In genomic region chr2:47569658-47570398, GRCh38 we compare ENCODE assay signal across 7 cellular contexts. TPM values are rescaled to one million over a fixed set of nuclear protein-coding genes. Genes with fewer than 3 reads are reported as not detected.
A peak's percentile ranks its signal among the peaks of the same experiment; 100 is the strongest.
DNase-seq lines count a peak whose midpoint lies in the region; ATAC-seq and TF ChIP-seq lines count a peak whose summit lies in the region.

No MANE protein-coding gene starts in this region.

- H3K4me3 ChIP-seq in IMR-90 (ENCODE audit: insufficient read depth, low read depth, low read length) (no peak overlapping the region), ascending aorta (peak overlapping the region; percentile 26 to 58), mesendoderm (ENCODE audit: low read length) (peak overlapping the region; percentile 8)

- intact Hi-C loops in IMR-90 (cut with micrococcal nuclease) = no loop called here
- intact Hi-C loops in ascending aorta (cut with DNase I) = no loop called here

- no peak overlapping the region for H3K18ac ChIP-seq in IMR-90 (ENCODE audit: low read depth, low read length)
- peak overlapping the region; percentile 86 for H3K18ac ChIP-seq in mesendoderm (ENCODE audit: low read length)

- H2AFZ ChIP-seq in IMR-90 (replicated peaks; ENCODE audit: low read length, poor library complexity) = peak overlapping the region; percentile 23

- H3K79me1 ChIP-seq in IMR-90 (ENCODE audit: low read depth in 1 of 2, low read length in 2 of 2) (no peaks in the 10 kb centered on the region), mesendoderm (ENCODE audit: low read length) (peaks cover 9% of the 10 kb centered on the region)

- dilution Hi-C loops in IMR-90 (cut with HindIII; ENCODE audit: low sequenced_read_pairs, unreplicated experiment) = no loop called here

- TF ChIP-seq CTCF in IMR-90 (conservative IDR thresholded peaks at IDR 0.05; ENCODE audit: low read depth, low read length) (no peak), ascending aorta (IDR thresholded peaks at IDR 0.05) (no peak)

- ATAC-seq in IMR-90 (ENCODE audit: low read depth) (peak; percentile 14; the same call in 1 of the 2 replicates), HG02938 (IDR thresholded peaks at IDR 0.05; ENCODE audit: unreplicated experiment) (no peak), GM21529 (IDR thresholded peaks at IDR 0.05; ENCODE audit: unreplicated experiment) (no peak), GM21526 (IDR thresholded peaks at IDR 0.05; ENCODE audit: low FRiP score, unreplicated experiment) (no peak)

- H4K8ac ChIP-seq in IMR-90 (ENCODE audit: low read depth in 2 of 2, low read length in 2 of 2) (no peak overlapping the region), mesendoderm (ENCODE audit: low read depth, low read length) (no peak overlapping the region)

- CTCF ChIA-PET in IMR-90 (lab: Yijun Ruan, JAX) = no interaction called here

- H3K14ac ChIP-seq in IMR-90 (replicated peaks; ENCODE audit: low read depth, low read length) = no peak overlapping the region

- no peak overlapping the region for H2AK5ac ChIP-seq in IMR-90 (ENCODE audit: low read depth, low read length)
- no peak overlapping the region for H2AK5ac ChIP-seq in mesendoderm (ENCODE audit: low read length)

- no TSS peak for BruUV-seq in IMR-90 (replicated peaks; lab: Mats Ljungman, UMichigan)

- H3K23ac ChIP-seq in IMR-90 (ENCODE audit: low read depth, low read length) (no peak overlapping the region), mesendoderm (ENCODE audit: low read length) (no peak overlapping the region)

- DNase-seq in Daoy (ENCODE audit: low read depth) (peak; percentile 28), IMR-90 (peak; percentile 6), ascending aorta (ENCODE audit: low spot score in 2 of 2) (no peak), mesendoderm (peak; percentile 50)

- H4K5ac ChIP-seq in IMR-90 (ENCODE audit: low read depth, low read length) (no peak overlapping the region), mesendoderm (ENCODE audit: low read length) (no peak overlapping the region)

- no peak for TF ChIP-seq POLR2A in IMR-90 (IDR thresholded peaks at IDR 0.05; ENCODE audit: low read depth, low read length)

- no peak overlapping the region for H2BK20ac ChIP-seq in IMR-90 (ENCODE audit: low read depth, low read length)

- H3K27ac ChIP-seq in IMR-90 (ENCODE audit: insufficient read depth, low read length) = no peak overlapping the region
- H3K27ac ChIP-seq in ascending aorta = no peak overlapping the region
- H3K27ac ChIP-seq in mesendoderm (ENCODE audit: low read depth, low read length) = no peak overlapping the region

- no peak overlapping the region for H3K56ac ChIP-seq in IMR-90 (ENCODE audit: extremely low read depth, insufficient read depth, low read length)
- H3K56ac ChIP-seq in mesendoderm (ENCODE audit: low read length) = peak overlapping the region; percentile 63

- H2BK5ac ChIP-seq in IMR-90 (ENCODE audit: low read depth, low read length, poor library complexity, severe bottlenecking) (no peak overlapping the region), mesendoderm (ENCODE audit: low read length) (no peak overlapping the region)

- POLR2A ChIA-PET in IMR-90 (lab: Charles Lee; ENCODE audit: unreplicated experiment) = no interaction called here

- peaks cover 3% of the 10 kb centered on the region; the same call in 1 of the 2 replicates for H3K9me3 ChIP-seq in IMR-90 (ENCODE audit: control insufficient read depth, insufficient read depth, low read length)
- no peaks in the 10 kb centered on the region for H3K9me3 ChIP-seq in ascending aorta

- no peak overlapping the region for H4K91ac ChIP-seq in IMR-90 (ENCODE audit: insufficient read depth, low read depth, low read length)

- H3K27me3 ChIP-seq in IMR-90 (ENCODE audit: control insufficient read depth, insufficient read depth, low read length) (peaks cover 62% of the 10 kb centered on the region), ascending aorta (peaks cover 25% of the 10 kb centered on the region), mesendoderm (ENCODE audit: insufficient read depth, low read length, poor library complexity) (peaks cover 9% of the 10 kb centered on the region)

- H3K9ac ChIP-seq in IMR-90 (ENCODE audit: low read depth, low read length) (no peak overlapping the region), mesendoderm (ENCODE audit: low read length) (peak overlapping the region; percentile 68)

- H2AK9ac ChIP-seq in IMR-90 (replicated peaks; ENCODE audit: low read depth, low read length, poor library complexity) = no peak overlapping the region

- 0% methylated on average over 52 of the region's 93 CpGs; no CpG with 5 or more reads in 1 of the 2 experiments for WGBS in IMR-90 (ENCODE audit: extremely low coverage in 2 of 2, insufficient read length in 1 of 2), 2 experiments
- no CpG with 5 or more reads among the region's 93 CpGs for WGBS in mesendoderm (ENCODE audit: extremely low coverage, insufficient coverage, low lambda C conversion rate)

- H3K4me1 ChIP-seq in IMR-90 (ENCODE audit: control insufficient read depth, insufficient read depth, low read length) (no peaks in the 10 kb centered on the region), ascending aorta (peaks cover 12 to 20% of the 10 kb centered on the region in 2 donors), mesendoderm (ENCODE audit: control insufficient read depth, low read depth, low read length) (peaks cover 3% of the 10 kb centered on the region)

- H4K20me1 ChIP-seq in IMR-90 (ENCODE audit: insufficient read depth, low read length) = no peaks in the 10 kb centered on the region

- peak overlapping the region; percentile 50; the same call in 1 of the 2 replicates for H3K4me2 ChIP-seq in IMR-90 (ENCODE audit: low read depth, low read length)
- H3K4me2 ChIP-seq in mesendoderm (ENCODE audit: low read length) = peak overlapping the region; percentile 62

- no peaks in the 10 kb centered on the region for H3K9me1 ChIP-seq in IMR-90 (ENCODE audit: insufficient read depth, low read length)

- no peaks in the 10 kb centered on the region for H3K36me3 ChIP-seq in IMR-90 (ENCODE audit: control insufficient read depth, insufficient read depth, low read length)
- no peaks in the 10 kb centered on the region for H3K36me3 ChIP-seq in ascending aorta
- no peaks in the 10 kb centered on the region for H3K36me3 ChIP-seq in mesendoderm (ENCODE audit: control insufficient read depth, insufficient read depth, low read length)

- peaks cover 1% of the 10 kb centered on the region for H3K79me2 ChIP-seq in mesendoderm (ENCODE audit: control insufficient read depth, insufficient read depth, low read length)

- H2BK15ac ChIP-seq in IMR-90 (ENCODE audit: low read depth, low read length) (no peak overlapping the region), mesendoderm (replicated peaks; ENCODE audit: low read depth) (no peak overlapping the region)

- H3K4ac ChIP-seq in IMR-90 (ENCODE audit: low read depth, low read length) (no peak overlapping the region), mesendoderm (ENCODE audit: low read depth, low read length) (peak overlapping the region; percentile 38)

- in situ Hi-C loops in IMR-90 (cut with MboI; ENCODE audit: low sequenced_read_pairs) = no loop called here

- TF ChIP-seq RAD21 in IMR-90 (IDR thresholded peaks at IDR 0.05; ENCODE audit: low read length) = no peak

- H2BK120ac ChIP-seq in IMR-90 (ENCODE audit: low read depth, low read length) (no peak overlapping the region), mesendoderm (ENCODE audit: low read depth, low read length) (no peak overlapping the region)

TF ChIP-seq in IMR-90, 13 proteins besides CTCF, POLR2A, EP300 and RAD21:
- TF ChIP-seq MAFK (IDR thresholded peaks at IDR 0.05; ENCODE audit: low read depth, low read length) = no peak
- no peak for TF ChIP-seq CEBPB (IDR thresholded peaks at IDR 0.05; ENCODE audit: low read depth, low read length)
- no peak for TF ChIP-seq ELK1 (IDR thresholded peaks at IDR 0.05; ENCODE audit: borderline replicate concordance, low read depth, low read length)
- no peak for TF ChIP-seq MXI1 (IDR thresholded peaks at IDR 0.05; ENCODE audit: borderline replicate concordance, low read depth, low read length)
- no peak for TF ChIP-seq SMC3 (IDR thresholded peaks at IDR 0.05; ENCODE audit: low read depth, low read length)
- no peak for TF ChIP-seq USF2 (IDR thresholded peaks at IDR 0.05; ENCODE audit: low read depth, low read length)
- TF ChIP-seq RCOR1 (IDR thresholded peaks at IDR 0.05; ENCODE audit: insufficient replicate concordance, low read length) = no peak

RNA-seq across cellular contexts. Expression of gene KCNK12, which starts 1.0 kb away (rescaled TPM):
- 0.11 and 0.63 TPM in 2 replicates for total RNA-seq in Daoy (2014; rRNA removed; shearing (Covaris generic))
- total RNA-seq in IMR-90 (2012; rRNA removed) = not detected in 2 replicates
- 0.02 TPM in 1 of 2 replicates, not detected in the other for polyA plus RNA-seq in IMR-90 (2012; rRNA removed)
- polyA plus RNA-seq in IMR-90 (2012; cell fraction: cytosol; rRNA removed) = 0.01 TPM in 2 replicates
- 0.01 TPM in 2 replicates for polyA plus RNA-seq in IMR-90 (2012; cell fraction: nucleus; rRNA removed; ENCODE audit: low replicate concordance)
- total RNA-seq in ascending aorta = not detected
- polyA plus RNA-seq in mesendoderm (2013, experiment 1 of 2) = 3.8 TPM
- polyA plus RNA-seq in mesendoderm (2013, experiment 2 of 2) = 3.7 TPM

Comparison
In these comparisons a context has a peak if more than half of its experiments do, and no peak if none do; other contexts are left out.
1. DNase-seq: peak in Daoy (single experiment), IMR-90 (single experiment) and mesendoderm (single experiment); none in ascending aorta (0 of 2).